Comparison of ENCODE assay signal across 17 cellular contexts in genomic region chr18:12485479-12486105, GRCh38.
DNase-seq lines count a peak whose midpoint lies in the region; ATAC-seq and TF ChIP-seq lines count a peak whose summit lies in the region.
"Had no signal": no experiment of that assay in that cellular context is flagged by ENCODE, and none has a peak within 500 bp of the region (broad histone marks: within the 10 kb centered on the region; RNA-seq: fewer than 3 reads in every experiment).

No MANE protein-coding gene starts in this region.

- H3K27me3 ChIP-seq in MM.1S (replicated peaks; ENCODE audit: insufficient read depth, low read length) (no peaks in the 10 kb centered on the region), mammary epithelial cell (ENCODE audit: insufficient read depth, low read length) (no peaks in the 10 kb centered on the region), smooth muscle cell (ENCODE audit: low read depth) (no peaks in the 10 kb centered on the region)
- H3K27me3 ChIP-seq: BE2C had no signal

- CTCF ChIA-PET in mammary epithelial cell (lab: Charles Lee; ENCODE audit: low non-redundant PET): no interaction called here

- H3K27ac ChIP-seq in MM.1S (ENCODE audit: low read length): no peak overlapping the region
- H3K27ac ChIP-seq in mammary epithelial cell (ENCODE audit: insufficient read depth, low read depth, low read length): no peak overlapping the region
- no peak overlapping the region for H3K27ac ChIP-seq in smooth muscle cell (ENCODE audit: low read depth)
- H3K27ac ChIP-seq: A549, C4-2B, HL-60 had no signal

- H3K4me3 ChIP-seq in MM.1S (ENCODE audit: low read length) (no peak overlapping the region), mammary epithelial cell (replicated peaks in 1 of 3; ENCODE audit: insufficient read depth in 1 of 3, low read depth in 2 of 3, low read length in 3 of 3) (no peak overlapping the region), smooth muscle cell (no peak overlapping the region)
- H3K4me3 ChIP-seq: A549 had no signal

- H3F3A ChIP-seq in MM.1S (ENCODE audit: insufficient read depth, low read length): no peaks in the 10 kb centered on the region
- no peaks in the 10 kb centered on the region for H3F3A ChIP-seq in smooth muscle cell (ENCODE audit: low read depth)

- H3K9me3 ChIP-seq in MM.1S (replicated peaks; ENCODE audit: insufficient read depth, low read length): no peaks in the 10 kb centered on the region
- no peaks in the 10 kb centered on the region for H3K9me3 ChIP-seq in mammary epithelial cell (replicated peaks; ENCODE audit: insufficient read depth, low read length)
- H3K9me3 ChIP-seq in smooth muscle cell (replicated peaks; ENCODE audit: low read depth): no peaks in the 10 kb centered on the region
- H3K9me3 ChIP-seq: A549, BE2C had no signal

- no peaks in the 10 kb centered on the region for H3K79me2 ChIP-seq in MM.1S (ENCODE audit: low read length)
- no peaks in the 10 kb centered on the region for H3K79me2 ChIP-seq in mammary epithelial cell (ENCODE audit: insufficient read depth, low read length)
- peaks cover 8% of the 10 kb centered on the region for H3K79me2 ChIP-seq in smooth muscle cell (ENCODE audit: low read depth)

- H3K9me2 ChIP-seq in MM.1S (replicated peaks; ENCODE audit: insufficient read depth, low read length): no peaks in the 10 kb centered on the region

- ATAC-seq in HG02973 (IDR thresholded peaks at IDR 0.05; ENCODE audit: unreplicated experiment) (no peak), GM21360 (IDR thresholded peaks at IDR 0.05; ENCODE audit: unreplicated experiment) (no peak)
- ATAC-seq: A549 had no signal

- H3K36me3 ChIP-seq in MM.1S (replicated peaks; ENCODE audit: insufficient read depth, low read length): no peaks in the 10 kb centered on the region
- H3K36me3 ChIP-seq in mammary epithelial cell (ENCODE audit: insufficient read depth, low read length): no peaks in the 10 kb centered on the region
- no peaks in the 10 kb centered on the region for H3K36me3 ChIP-seq in smooth muscle cell (ENCODE audit: low read depth)
- H3K36me3 ChIP-seq: BE2C had no signal

- H4K20me1 ChIP-seq in MM.1S (ENCODE audit: insufficient read depth, low read length) (no peaks in the 10 kb centered on the region), mammary epithelial cell (ENCODE audit: insufficient read depth, low read length) (no peaks in the 10 kb centered on the region), smooth muscle cell (ENCODE audit: low read depth) (peaks cover 17% of the 10 kb centered on the region)

- TF ChIP-seq CTCF in GM13977 (IDR thresholded peaks at IDR 0.05; ENCODE audit: extremely low read depth, insufficient read depth, missing control alignments) (no peak), MM.1S (IDR thresholded peaks at IDR 0.05; ENCODE audit: low read length) (no peak), mammary epithelial cell (conservative IDR thresholded peaks at IDR 0.05 in 1 of 2, IDR thresholded peaks at IDR 0.05 in 1 of 2; ENCODE audit: extremely low read depth in 1 of 2, insufficient read depth in 1 of 2, low read depth in 1 of 2, low read length in 2 of 2) (no peak), smooth muscle cell (IDR thresholded peaks at IDR 0.05; ENCODE audit: borderline replicate concordance, insufficient read depth, poor library complexity, severe bottlenecking) (no peak)

- WGBS in mammary epithelial cell (ENCODE audit: low coverage, missing lambda C conversion rate): 23% methylated on average over 5 of the region's 5 CpGs
- WGBS in smooth muscle cell (ENCODE audit: low lambda C conversion rate): 89% methylated on average over 5 of the region's 5 CpGs

- in situ Hi-C loops in GM13977 (cut with MboI; ENCODE audit: low pct_unique_long_range_greater_than_20kb, low sequenced_read_pairs, unreplicated experiment): no loop called here
- in situ Hi-C loops in mammary epithelial cell (cut with MboI; ENCODE audit: low sequenced_read_pairs in 2 of 2): no loop called here

- H3K4me1 ChIP-seq in MM.1S (ENCODE audit: low read length): peaks cover 4% of the 10 kb centered on the region; the same call in 1 of the 2 replicates
- H3K4me1 ChIP-seq in mammary epithelial cell (ENCODE audit: insufficient read depth, low read length): peaks cover 6% of the 10 kb centered on the region
- H3K4me1 ChIP-seq in smooth muscle cell (ENCODE audit: low read depth): no peaks in the 10 kb centered on the region
- H3K4me1 ChIP-seq: A549, BE2C had no signal

- H2AFZ ChIP-seq in MM.1S (ENCODE audit: low read length): no peak overlapping the region
- no peak overlapping the region for H2AFZ ChIP-seq in mammary epithelial cell (ENCODE audit: low read depth, low read length)
- H2AFZ ChIP-seq in smooth muscle cell (ENCODE audit: low read depth): no peak overlapping the region

- intact Hi-C loops in mammary epithelial cell (cut with micrococcal nuclease): no loop called here

- no peak overlapping the region for H3K9ac ChIP-seq in MM.1S (ENCODE audit: low read length)
- no peak overlapping the region for H3K9ac ChIP-seq in mammary epithelial cell (ENCODE audit: insufficient read depth, low read length)
- H3K9ac ChIP-seq in smooth muscle cell (ENCODE audit: low read depth): no peak overlapping the region

- peak; percentile 9 for DNase-seq in GM13977 (ENCODE audit: low spot score)
- peak; percentile 28 for DNase-seq in MM.1S
- DNase-seq in mammary epithelial cell: peak; percentile 68
- DNase-seq in smooth muscle cell (lab: John Stamatoyannopoulos, UW; ENCODE audit: unreplicated experiment): no peak
- DNase-seq: BE2C; CD4-positive, alpha-beta memory T cell; COR-L47; DMS153; DMS79 treated with DMSO at 0.1 percent for 48 hours; GF-D8; GOT3; H9 had no signal

- H3K4me2 ChIP-seq in MM.1S (ENCODE audit: low read depth, low read length) (no peak overlapping the region), mammary epithelial cell (ENCODE audit: insufficient read depth, low read depth, low read length) (peak overlapping the region; percentile 57), smooth muscle cell (no peak overlapping the region)
- H3K4me2 ChIP-seq: A549 had no signal

- dilution Hi-C loops in mammary epithelial cell (cut with HindIII; ENCODE audit: low sequenced_read_pairs): no loop called here

- BruUV-seq in mammary epithelial cell (replicated peaks; lab: Mats Ljungman, UMichigan): no TSS peak
